37 cellular contexts compared by ENCODE assay signal in genomic region chr17:59410049-59410437, GRCh38.
DNase-seq lines count a peak whose midpoint lies in the region; ATAC-seq, FAIRE-seq and TF ChIP-seq lines count a peak whose summit lies in the region.
"Had no signal": no experiment of that assay in that cellular context is flagged by ENCODE, and none has a peak within 500 bp of the region (broad histone marks: within the 10 kb centered on the region; RNA-seq: fewer than 3 reads in every experiment).

No MANE protein-coding gene starts in this region.

- no peak for DNase-seq in HepG2 (ENCODE audit: low spot score)
- no peak for DNase-seq in right lobe of liver
- no peak for DNase-seq in endothelial cell of umbilical vein (ENCODE audit: low read depth, low spot score)
- no peak for DNase-seq in neuronal stem cell (ENCODE audit: low spot score)
- no peak for DNase-seq in activated T-helper 2 cell treated with anti-CD3 and anti-CD28 coated beads, Interferon-gamma antibody, Interleukin-2, Interleukin-4, amounts not matched to agents 10 μg/mL and 5 μg/mL and 100 μg/mL, durations not matched to agents 14 hours and 24 hours and 36 hours (ENCODE audit: low spot score)
- DNase-seq: 8988T; ACHN; AML-193; BE2C; C1 segment of cervical spinal cord; Caco-2; Calu3; CD4-positive, alpha-beta memory T cell; CD4-positive, alpha-beta T cell; CD4-positive, CD25-positive, alpha-beta regulatory T cell; CD8-positive, alpha-beta memory T cell; CD8-positive, alpha-beta T cell; COR-L47; DMS 273 treated with DMSO at 0.1 percent for 48 hours; DMS153; DMS53; DMS79; DMS79 treated with DMSO at 0.1 percent for 48 hours; DND-41; EL had no signal

- TF ChIP-seq RAD21 in HepG2 (CRISPR knock-in tag; IDR thresholded peaks at IDR 0.05), result no peak

- TF ChIP-seq POLR2A in HepG2 (IDR thresholded peaks at IDR 0.05; ENCODE audit: insufficient read depth in 1 of 2, low read depth in 2 of 2, low read length in 2 of 2) (no peak), right lobe of liver (IDR thresholded peaks at IDR 0.05) (no peak), endothelial cell of umbilical vein (IDR thresholded peaks at IDR 0.05; ENCODE audit: low read depth, low read length) (no peak)

- peaks cover 3% of the 10 kb centered on the region for H3K36me3 Mint-ChIP-seq in activated T-helper 2 cell treated with anti-CD3 and anti-CD28 coated beads, Interferon-gamma antibody, Interleukin-2, Interleukin-4, amounts not matched to agents 10 μg/mL and 5 μg/mL and 100 μg/mL, durations not matched to agents 14 hours and 24 hours and 36 hours (ENCODE audit: low read depth)

- H4K20me1 ChIP-seq in HepG2 (ENCODE audit: insufficient read depth, low read length) (no peaks in the 10 kb centered on the region), endothelial cell of umbilical vein (replicated peaks; ENCODE audit: control insufficient read depth, extremely low read depth, insufficient read depth, low read length) (no peaks in the 10 kb centered on the region)
- H4K20me1 ChIP-seq: BLaER1; BLaER1 treated with 17β-estradiol and CSF1 and Interleukin-3, amounts not matched to agents 10 nM and 100 nM had no signal

- H2BK120ac ChIP-seq in neuronal stem cell (ENCODE audit: low read depth, low read length), result no peak overlapping the region

- in situ Hi-C loops in HepG2 (cut with HindIII; ENCODE audit: extremely low pct_ligation_motif_present, low pct_unique_long_range_greater_than_20kb), result no loop called here

- H2AK5ac ChIP-seq in neuronal stem cell (ENCODE audit: low read depth, low read length), result no peak overlapping the region

- no peak overlapping the region for H2BK15ac ChIP-seq in neuronal stem cell (ENCODE audit: low read length)

- H3K4me1 ChIP-seq in HepG2 (ENCODE audit: insufficient read depth, low read length) (peaks cover 28% of the 10 kb centered on the region), right lobe of liver (no peaks in the 10 kb centered on the region), HEK293 (ENCODE audit: control insufficient read depth, insufficient read depth, low read length) (peaks cover 12% of the 10 kb centered on the region), endothelial cell of umbilical vein (ENCODE audit: control insufficient read depth, extremely low read depth, insufficient read depth, low read length) (no peaks in the 10 kb centered on the region), neuronal stem cell (ENCODE audit: control insufficient read depth in 2 of 2, insufficient read depth in 1 of 2, low read depth in 1 of 2, low read length in 2 of 2) (peaks cover 16% of the 10 kb centered on the region in 2 donors)
- H3K4me1 ChIP-seq: Caco-2 had no signal

- FAIRE-seq in HepG2 (lab: Jason Lieb, UNC) (no peak), endothelial cell of umbilical vein (lab: Jason Lieb, UNC) (peak; percentile 8)
- FAIRE-seq: A204.1, A549, D721Med had no signal

- ATAC-seq in HepG2 (no peak), right lobe of liver (no peak), GM18909 (IDR thresholded peaks at IDR 0.05; ENCODE audit: poor library complexity, unreplicated experiment) (no peak), HG02970 (IDR thresholded peaks at IDR 0.05; ENCODE audit: low FRiP score, unreplicated experiment) (no peak)
- ATAC-seq: A549; CD8-positive, alpha-beta T cell had no signal

- H3K9me3 ChIP-seq in HepG2 (ENCODE audit: low read length), result peaks cover 10% of the 10 kb centered on the region
- no peaks in the 10 kb centered on the region for H3K9me3 ChIP-seq in right lobe of liver
- H3K9me3 ChIP-seq in HEK293 (ENCODE audit: control insufficient read depth, insufficient read depth, low read depth, low read length), result no peaks in the 10 kb centered on the region
- H3K9me3 ChIP-seq in endothelial cell of umbilical vein (replicated peaks; ENCODE audit: control insufficient read depth, insufficient read depth, low read length), result no peaks in the 10 kb centered on the region
- peaks cover 4 to 6% of the 10 kb centered on the region in 2 donors for H3K9me3 ChIP-seq in neuronal stem cell (replicated peaks in 1 of 2; ENCODE audit: control insufficient read depth in 2 of 2, insufficient read depth in 1 of 2, low read depth in 1 of 2, low read length in 2 of 2)
- H3K9me3 ChIP-seq: BE2C had no signal

- CTCF ChIA-PET in HepG2 (lab: Yijun Ruan, JAX; ENCODE audit: low intra/inter-chr PET ratio, low total read pairs), result no interaction called here
- CTCF ChIA-PET in HEK293 (lab: Yijun Ruan, JAX), result no interaction called here
- CTCF ChIA-PET in endothelial cell of umbilical vein (lab: Charles Lee), result no interaction called here

- intact Hi-C loops in HepG2 (cut with micrococcal nuclease; ENCODE audit: unreplicated experiment) (no loop called here), right lobe of liver (cut with DNase I) (no loop called here), endothelial cell of umbilical vein (cut with micrococcal nuclease) (no loop called here)
- intact Hi-C loops in activated T-helper 2 cell treated with anti-CD3 and anti-CD28 coated beads, Interferon-gamma antibody, Interleukin-2, Interleukin-4, amounts not matched to agents 10 μg/mL and 5 μg/mL and 100 μg/mL, durations not matched to agents 14 hours and 24 hours and 36 hours (cut with micrococcal nuclease), result no loop called here

- H3K4ac ChIP-seq in neuronal stem cell (ENCODE audit: low read length), result no peak overlapping the region

- no peak for TF ChIP-seq CTCF in HepG2 (CRISPR knock-in tag; IDR thresholded peaks at IDR 0.05)
- TF ChIP-seq CTCF in right lobe of liver (IDR thresholded peaks at IDR 0.05), result no peak
- no peak for TF ChIP-seq CTCF in HEK293 (tag by site-specific recombination; IDR thresholded peaks at IDR 0.05)
- TF ChIP-seq CTCF in endothelial cell of umbilical vein (IDR thresholded peaks at IDR 0.05; ENCODE audit: extremely low read depth in 1 of 2, insufficient read depth in 1 of 2, low read depth in 1 of 2, low read length in 2 of 2), result no peak

- dilution Hi-C loops in endothelial cell of umbilical vein (cut with MboI; ENCODE audit: extremely low pct_ligation_motif_present, low sequenced_read_pairs), result no loop called here

- no peaks in the 10 kb centered on the region for H3K9me1 ChIP-seq in endothelial cell of umbilical vein (replicated peaks; ENCODE audit: control insufficient read depth, extremely low read depth, insufficient read depth, low read length)

- no peaks in the 10 kb centered on the region for H3K27me3 Mint-ChIP-seq in activated T-helper 2 cell treated with anti-CD3 and anti-CD28 coated beads, Interferon-gamma antibody, Interleukin-2, Interleukin-4, amounts not matched to agents 10 μg/mL and 5 μg/mL and 100 μg/mL, durations not matched to agents 14 hours and 24 hours and 36 hours (ENCODE audit: low read depth)
- H3K27me3 Mint-ChIP-seq: B cell; CD4-positive, alpha-beta memory T cell; CD4-positive, alpha-beta T cell; CD4-positive, CD25-positive, alpha-beta regulatory T cell had no signal

- no peaks in the 10 kb centered on the region for H3K79me1 ChIP-seq in neuronal stem cell (ENCODE audit: low read depth, low read length)

- no peak overlapping the region for H4K91ac ChIP-seq in neuronal stem cell (ENCODE audit: low read depth, low read length, poor library complexity)

- H3K27ac ChIP-seq in HepG2 (ENCODE audit: extremely low read length, insufficient read depth, low read length) (no peak overlapping the region), right lobe of liver (no peak overlapping the region), HEK293 (ENCODE audit: extremely low read depth, low read depth, low read length) (no peak overlapping the region), endothelial cell of umbilical vein (ENCODE audit: insufficient read depth, low read depth, low read length) (no peak overlapping the region), neuronal stem cell (replicated peaks; ENCODE audit: low read length) (peak overlapping the region; percentile 20)
- H3K27ac ChIP-seq: 22Rv1; A549; BLaER1; BLaER1 treated with 17β-estradiol and CSF1 and Interleukin-3, amounts not matched to agents 10 nM and 100 nM; C4-2B had no signal

- no peak overlapping the region for H2BK12ac ChIP-seq in neuronal stem cell (ENCODE audit: low read length)

- H3K4me3 ChIP-seq in HepG2 (replicated peaks in 1 of 3; ENCODE audit: insufficient read depth in 1 of 3, low read depth in 2 of 3, low read length in 3 of 3) (no peak overlapping the region), right lobe of liver (no peak overlapping the region), HEK293 (ENCODE audit: low read depth, low read length) (no peak overlapping the region), endothelial cell of umbilical vein (replicated peaks in 1 of 3; ENCODE audit: insufficient read depth in 1 of 3, low read depth in 1 of 3, low read length in 3 of 3) (no peak overlapping the region), neuronal stem cell (ENCODE audit: low read length in 2 of 2) (no peak overlapping the region)
- H3K4me3 ChIP-seq: A549; BLaER1; BLaER1 treated with 17β-estradiol and CSF1 and Interleukin-3, amounts not matched to agents 10 nM and 100 nM had no signal

- H4K8ac ChIP-seq in neuronal stem cell (ENCODE audit: low read depth, low read length), result no peak overlapping the region

- no peak overlapping the region for H3K18ac ChIP-seq in neuronal stem cell (ENCODE audit: low read length)

- H3K27ac Mint-ChIP-seq in activated T-helper 2 cell treated with anti-CD3 and anti-CD28 coated beads, Interferon-gamma antibody, Interleukin-2, Interleukin-4, amounts not matched to agents 10 μg/mL and 5 μg/mL and 100 μg/mL, durations not matched to agents 14 hours and 24 hours and 36 hours, result no peak overlapping the region
- H3K27ac Mint-ChIP-seq: B cell; CD4-positive, alpha-beta T cell; CD4-positive, CD25-positive, alpha-beta regulatory T cell; CD8-positive, alpha-beta memory T cell; CD8-positive, alpha-beta T cell had no signal

- BruUV-seq in HepG2 (replicated peaks; lab: Mats Ljungman, UMichigan) (TSS peak; percentile 38), endothelial cell of umbilical vein (replicated peaks; lab: Mats Ljungman, UMichigan) (no TSS peak)

- TF ChIP-seq EP300 in HepG2 (IDR thresholded peaks at IDR 0.05; ENCODE audit: low read depth in 2 of 2, low read length in 2 of 2) (no peak), HepG2 (CRISPR knock-in tag; IDR thresholded peaks at IDR 0.05; ENCODE audit: borderline replicate concordance) (no peak)

- no peak overlapping the region for H3K23ac ChIP-seq in neuronal stem cell (ENCODE audit: low read depth, low read length, poor library complexity)

- peaks cover 2% of the 10 kb centered on the region for H3K4me1 Mint-ChIP-seq in activated T-helper 2 cell treated with anti-CD3 and anti-CD28 coated beads, Interferon-gamma antibody, Interleukin-2, Interleukin-4, amounts not matched to agents 10 μg/mL and 5 μg/mL and 100 μg/mL, durations not matched to agents 14 hours and 24 hours and 36 hours (ENCODE audit: low read depth)
- H3K4me1 Mint-ChIP-seq: CD4-positive, alpha-beta memory T cell had no signal

- POLR2A ChIA-PET in HepG2 (lab: Yijun Ruan, JAX) (no interaction called here), HEK293 (lab: Yijun Ruan, JAX) (interaction anchor here (0.5 kb wide), 1 partner anchor 25 kb away, joined by 5 read pairs; no protein-coding TSS in a partner anchor), endothelial cell of umbilical vein (lab: Charles Lee) (no interaction called here)

- WGBS in HepG2 (ENCODE audit: low lambda C conversion rate), result 84% methylated on average over 4 of the region's 4 CpGs
- WGBS in right lobe of liver (ENCODE audit: insufficient coverage, low coverage, low lambda C conversion rate, missing lambda C conversion rate), result 87% methylated on average over 2 of the region's 4 CpGs
- no CpG with 5 or more reads among the region's 4 CpGs for WGBS in neuronal stem cell (ENCODE audit: extremely low coverage in 2 of 2, insufficient read length in 2 of 2, insufficient replicate concordance in 1 of 2), 2 donors

- no peak overlapping the region for H3K14ac ChIP-seq in neuronal stem cell (ENCODE audit: low read length)

- H3K9ac ChIP-seq in HepG2 (ENCODE audit: insufficient read depth, low read depth, low read length) (no peak overlapping the region), endothelial cell of umbilical vein (replicated peaks; ENCODE audit: extremely low read depth, insufficient read depth, low read length) (no peak overlapping the region), neuronal stem cell (ENCODE audit: low read depth, low read length, poor library complexity) (no peak overlapping the region)
- H3K9ac ChIP-seq: BLaER1; BLaER1 treated with 17β-estradiol and CSF1 and Interleukin-3, amounts not matched to agents 10 nM and 100 nM had no signal

- no peak overlapping the region for H2AFZ ChIP-seq in HepG2 (ENCODE audit: low read length)
- no peak overlapping the region for H2AFZ ChIP-seq in endothelial cell of umbilical vein (ENCODE audit: low read depth, low read length)
- H2AFZ ChIP-seq in neuronal stem cell (ENCODE audit: low read length), result no peak overlapping the region

- H3K4me2 ChIP-seq in HepG2 (ENCODE audit: low read depth, low read length) (no peak overlapping the region), endothelial cell of umbilical vein (ENCODE audit: insufficient read depth, low read length) (no peak overlapping the region), neuronal stem cell (ENCODE audit: insufficient read depth, low read length, poor library complexity, severe bottlenecking) (no peak overlapping the region)
- H3K4me2 ChIP-seq: A549 had no signal

- H3K79me2 ChIP-seq in HepG2 (ENCODE audit: insufficient read depth, low read length), result no peaks in the 10 kb centered on the region
- no peaks in the 10 kb centered on the region for H3K79me2 ChIP-seq in endothelial cell of umbilical vein (ENCODE audit: control insufficient read depth, insufficient read depth, low read length)

- no peak overlapping the region for H3K4me3 Mint-ChIP-seq in activated T-helper 2 cell treated with anti-CD3 and anti-CD28 coated beads, Interferon-gamma antibody, Interleukin-2, Interleukin-4, amounts not matched to agents 10 μg/mL and 5 μg/mL and 100 μg/mL, durations not matched to agents 14 hours and 24 hours and 36 hours (ENCODE audit: low read depth)
- H3K4me3 Mint-ChIP-seq: B cell; CD14-positive monocyte; CD4-positive, alpha-beta memory T cell; CD4-positive, alpha-beta T cell; CD4-positive, CD25-positive, alpha-beta regulatory T cell; CD8-positive, alpha-beta memory T cell; CD8-positive, alpha-beta T cell had no signal

- H3K27me3 ChIP-seq in HepG2 (ENCODE audit: control insufficient read depth in 1 of 2, insufficient read depth in 2 of 2, low read length in 2 of 2), result no peaks in the 10 kb centered on the region; a peak in 1 of 5 replicates
- no peaks in the 10 kb centered on the region for H3K27me3 ChIP-seq in right lobe of liver
- no peaks in the 10 kb centered on the region for H3K27me3 ChIP-seq in endothelial cell of umbilical vein (ENCODE audit: control insufficient read depth in 2 of 2, insufficient read depth in 2 of 2, low read length in 2 of 2)
- H3K27me3 ChIP-seq in neuronal stem cell (ENCODE audit: control insufficient read depth in 3 of 3, insufficient read depth in 3 of 3, low read depth in 1 of 3, low read length in 3 of 3), result no peaks in the 10 kb centered on the region
- H3K27me3 ChIP-seq: BE2C; BLaER1; BLaER1 treated with 17β-estradiol and CSF1 and Interleukin-3, amounts not matched to agents 10 nM and 100 nM had no signal

- H2BK5ac ChIP-seq in neuronal stem cell (ENCODE audit: low read length), result no peak overlapping the region

- peaks cover 5% of the 10 kb centered on the region for H3K9me3 Mint-ChIP-seq in activated T-helper 2 cell treated with anti-CD3 and anti-CD28 coated beads, Interferon-gamma antibody, Interleukin-2, Interleukin-4, amounts not matched to agents 10 μg/mL and 5 μg/mL and 100 μg/mL, durations not matched to agents 14 hours and 24 hours and 36 hours
- H3K9me3 Mint-ChIP-seq: CD4-positive, alpha-beta T cell; CD8-positive, alpha-beta T cell had no signal

- H3K36me3 ChIP-seq in HepG2 (replicated peaks in 1 of 2; ENCODE audit: control insufficient read depth in 1 of 2, insufficient read depth in 2 of 2, low read length in 2 of 2) (no peaks in the 10 kb centered on the region), right lobe of liver (no peaks in the 10 kb centered on the region), HEK293 (ENCODE audit: control insufficient read depth in 2 of 2, insufficient read depth in 1 of 2, low read length in 2 of 2) (no peaks in the 10 kb centered on the region), endothelial cell of umbilical vein (ENCODE audit: control insufficient read depth in 2 of 2, extremely low read depth in 1 of 2, insufficient read depth in 2 of 2, low read length in 2 of 2) (peaks cover 0 to 1% of the 10 kb centered on the region in 2 experiments), neuronal stem cell (replicated peaks in 1 of 2; ENCODE audit: control insufficient read depth in 2 of 2, insufficient read depth in 2 of 2, low read length in 2 of 2) (no peaks in the 10 kb centered on the region)
- H3K36me3 ChIP-seq: BE2C, BLaER1 had no signal

Comparison
In these comparisons a context has a peak if more than half of its experiments do, and no peak if none do; other contexts are left out.
1. Of the 63 proteins assayed by ChIP-seq in both HepG2 and HEK293: peak only in HepG2: none; only in HEK293: SETDB1; in both: none; in neither: 62.